ENCODE assay signal across 1 cellular context in the genomic region with DNA sequence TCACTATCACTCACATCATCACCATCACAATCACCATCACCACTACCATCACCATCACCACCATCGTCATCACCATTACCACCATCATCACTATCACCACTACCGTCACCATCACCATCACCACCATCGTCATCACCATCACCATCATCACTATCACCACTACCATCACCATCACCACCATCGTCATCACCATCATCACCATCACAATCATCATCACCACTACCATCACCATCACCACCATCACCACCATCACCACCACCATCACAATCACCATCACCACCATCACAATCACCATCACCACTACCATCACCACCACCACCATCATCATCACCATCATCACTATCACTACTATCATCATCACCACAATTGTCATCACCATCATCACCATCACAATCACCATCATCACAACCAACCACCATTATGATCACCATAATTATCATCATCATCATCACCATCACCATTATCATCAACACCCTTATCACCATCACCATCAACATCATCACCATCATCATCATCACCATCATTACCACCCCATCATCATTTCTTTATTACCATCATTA.
TF ChIP-seq lines count a peak whose summit lies in the region.

No MANE protein-coding gene starts in this region.

TF ChIP-seq in IMR-90, 13 proteins besides CTCF, POLR2A, EP300 and RAD21 (continued from another document):
- TF ChIP-seq, protein P1, sequence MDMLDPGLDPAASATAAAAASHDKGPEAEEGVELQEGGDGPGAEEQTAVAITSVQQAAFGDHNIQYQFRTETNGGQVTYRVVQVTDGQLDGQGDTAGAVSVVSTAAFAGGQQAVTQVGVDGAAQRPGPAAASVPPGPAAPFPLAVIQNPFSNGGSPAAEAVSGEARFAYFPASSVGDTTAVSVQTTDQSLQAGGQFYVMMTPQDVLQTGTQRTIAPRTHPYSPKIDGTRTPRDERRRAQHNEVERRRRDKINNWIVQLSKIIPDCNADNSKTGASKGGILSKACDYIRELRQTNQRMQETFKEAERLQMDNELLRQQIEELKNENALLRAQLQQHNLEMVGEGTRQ (IDR thresholded peaks at IDR 0.05; ENCODE audit: low read depth, low read length) = no peak
- TF ChIP-seq CHD1 (IDR thresholded peaks at IDR 0.05; ENCODE audit: low read depth, low read length) (no peak), RCOR1 (IDR thresholded peaks at IDR 0.05; ENCODE audit: insufficient replicate concordance, low read length) (no peak), NFE2L2 (IDR thresholded peaks at IDR 0.05; ENCODE audit: low read depth, low read length) (no peak), MAFK (IDR thresholded peaks at IDR 0.05; ENCODE audit: low read depth, low read length) (no peak), RFX5 (IDR thresholded peaks at IDR 0.05; ENCODE audit: low read depth, low read length) (no peak)
